In the genomic region with DNA sequence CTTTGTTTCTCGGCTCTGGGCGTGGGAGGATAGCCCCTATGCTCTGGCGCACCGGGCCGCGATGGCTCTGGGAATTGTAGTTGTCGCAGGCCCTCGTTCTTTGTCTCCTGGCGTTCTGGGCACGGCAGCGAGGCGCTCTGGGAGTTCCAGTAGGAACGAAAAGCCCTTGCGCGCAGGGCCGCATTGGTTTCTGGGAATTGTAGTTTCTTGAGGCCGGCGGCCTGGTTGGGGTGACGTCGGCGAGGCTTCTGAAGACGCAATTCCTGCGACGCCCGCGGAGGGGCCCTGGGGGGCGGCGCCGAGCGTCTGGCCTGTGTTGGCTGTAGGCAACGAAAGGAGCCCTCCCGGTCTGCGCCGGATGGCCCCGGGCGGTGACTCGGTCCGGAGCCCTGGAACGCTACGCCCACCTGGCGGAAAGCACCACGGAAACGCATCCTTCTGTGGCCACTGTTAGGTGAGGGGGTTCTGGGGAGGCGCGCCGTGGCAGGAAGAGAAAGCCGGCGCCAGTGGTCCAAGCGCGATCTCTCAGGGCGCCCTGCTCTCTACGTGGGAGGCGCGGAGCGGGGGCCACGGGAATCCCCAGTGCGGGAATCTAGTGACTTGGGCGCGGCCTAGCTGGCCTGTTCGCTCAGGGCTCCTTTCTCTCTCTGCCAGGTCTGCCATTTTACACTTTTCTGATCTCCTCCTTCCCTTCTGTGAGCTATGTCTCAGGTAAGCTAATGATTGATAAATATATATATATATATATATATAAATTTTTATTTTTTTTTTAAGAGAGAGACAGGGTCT, we compare ENCODE assay signal across 8 cellular contexts. TPM values are rescaled to one million over a fixed set of nuclear protein-coding genes. Genes with fewer than 3 reads are reported as not detected.
DNase-seq lines count a peak whose midpoint lies in the region; ATAC-seq, FAIRE-seq and TF ChIP-seq lines count a peak whose summit lies in the region.

Gene ZNF140, plus strand, starts transcription at position 305 of the 789 bp plus-strand sequence. Its CDS starts 398 bp downstream, at position 703.

- peak within 1 kb of the TSS; percentile 56 for H2BK5ac ChIP-seq in neuronal stem cell (ENCODE audit: low read length)

- H3K9me3 ChIP-seq in KOPT-K1 (ENCODE audit: insufficient read depth, low read length, poor library complexity, severe bottlenecking), result peaks cover 84% of the 10 kb centered on the region
- H3K9me3 ChIP-seq in RWPE2 (ENCODE audit: severe bottlenecking), result peaks cover 17% of the 10 kb centered on the region
- H3K9me3 ChIP-seq in neuronal stem cell (replicated peaks in 1 of 2; ENCODE audit: control insufficient read depth in 2 of 2, insufficient read depth in 1 of 2, low read depth in 1 of 2, low read length in 2 of 2), result peaks cover 33 to 74% of the 10 kb centered on the region in 2 donors

- peak within 1 kb of the TSS; percentile 70 for H3K23ac ChIP-seq in neuronal stem cell (ENCODE audit: low read depth, low read length, poor library complexity)

- peak within 1 kb of the TSS; percentile 53 for H3K4me2 ChIP-seq in neuronal stem cell (ENCODE audit: insufficient read depth, low read length, poor library complexity, severe bottlenecking)

- TF ChIP-seq CTCF in RWPE2 (IDR thresholded peaks at IDR 0.05; ENCODE audit: poor library complexity, severe bottlenecking), result no peak

- H4K91ac ChIP-seq in neuronal stem cell (ENCODE audit: low read depth, low read length, poor library complexity), result no peak within 1 kb of the TSS

- peak within 1 kb of the TSS; percentile 89 for H3K27ac ChIP-seq in KOPT-K1 (ENCODE audit: low read depth, low read length, poor library complexity, severe bottlenecking)
- H3K27ac ChIP-seq in RWPE2 (ENCODE audit: poor library complexity, severe bottlenecking), result peak within 1 kb of the TSS; percentile 81
- peak within 1 kb of the TSS; percentile 95 for H3K27ac ChIP-seq in neuronal stem cell (replicated peaks; ENCODE audit: low read length)
- H3K27ac ChIP-seq in substantia nigra (ENCODE audit: low read depth, low read length, poor library complexity, severe bottlenecking), result peak within 1 kb of the TSS; percentile 92

- DNase-seq in ELF-1 (ENCODE audit: low read depth, low spot score), result peak; percentile 99
- peak; percentile 91 for DNase-seq in RWPE2 (ENCODE audit: low spot score)
- peak; percentile 89 to 91 (median 90) for DNase-seq in activated naive CD4-positive, alpha-beta T cell (lab: John Stamatoyannopoulos, UW)
- DNase-seq in frontal cortex (ENCODE audit: low spot score in 2 of 2), result peak; percentile 80 to 83
- DNase-seq in neuronal stem cell (ENCODE audit: low spot score), result peak; percentile 98
- DNase-seq in substantia nigra (lab: John Stamatoyannopoulos, UW), result peak; percentile 92 to 100 (median 98)

- FAIRE-seq in frontal cortex (lab: Jason Lieb, UNC), result no peak

- peak within 1 kb of the TSS; percentile 95 for H3K9ac ChIP-seq in neuronal stem cell (ENCODE audit: low read depth, low read length, poor library complexity)

- H3K4me3 ChIP-seq in RWPE2 (ENCODE audit: severe bottlenecking) (peak within 1 kb of the TSS; percentile 76), neuronal stem cell (ENCODE audit: low read length in 2 of 2) (peak within 1 kb of the TSS; percentile 85 to 92)

- H3K79me1 ChIP-seq in neuronal stem cell (ENCODE audit: low read depth, low read length), result no peaks in the 10 kb centered on the region

- peak; percentile 69 for ATAC-seq in GM21737 (IDR thresholded peaks at IDR 0.05; ENCODE audit: unreplicated experiment)
- ATAC-seq in RWPE2 (ENCODE audit: low read depth), result peak; percentile 53

- H3K27me3 ChIP-seq in RWPE2 (ENCODE audit: insufficient read depth, poor library complexity, severe bottlenecking) (no peaks in the 10 kb centered on the region), neuronal stem cell (ENCODE audit: control insufficient read depth in 3 of 3, insufficient read depth in 3 of 3, low read depth in 1 of 3, low read length in 3 of 3) (no peaks in the 10 kb centered on the region)

- H3K14ac ChIP-seq in neuronal stem cell (ENCODE audit: low read length), result peak within 1 kb of the TSS; percentile 47

- H2BK15ac ChIP-seq in neuronal stem cell (ENCODE audit: low read length), result no peak within 1 kb of the TSS

- H4K8ac ChIP-seq in neuronal stem cell (ENCODE audit: low read depth, low read length), result no peak within 1 kb of the TSS

- H3K36me3 ChIP-seq in KOPT-K1 (ENCODE audit: insufficient read depth, low read length) (peaks cover 43% of the 10 kb centered on the region), RWPE2 (ENCODE audit: low read depth) (peaks cover 42% of the 10 kb centered on the region), neuronal stem cell (replicated peaks in 1 of 2; ENCODE audit: control insufficient read depth in 2 of 2, insufficient read depth in 2 of 2, low read length in 2 of 2) (peaks cover 18 to 45% of the 10 kb centered on the region in 2 donors)

- no peaks in the 10 kb centered on the region for H3K4me1 ChIP-seq in RWPE2 (ENCODE audit: insufficient read depth, poor library complexity, severe bottlenecking)
- peaks cover 2 to 3% of the 10 kb centered on the region in 2 donors for H3K4me1 ChIP-seq in neuronal stem cell (ENCODE audit: control insufficient read depth in 2 of 2, insufficient read depth in 1 of 2, low read depth in 1 of 2, low read length in 2 of 2)

- WGBS in neuronal stem cell (ENCODE audit: extremely low coverage in 2 of 2, insufficient read length in 2 of 2, insufficient replicate concordance in 1 of 2), 2 donors, result no CpG with 5 or more reads among the region's 60 CpGs

- H2BK12ac ChIP-seq in neuronal stem cell (ENCODE audit: low read length), result no peak within 1 kb of the TSS

- no peak within 1 kb of the TSS for H2AK5ac ChIP-seq in neuronal stem cell (ENCODE audit: low read depth, low read length)

- no peak within 1 kb of the TSS for H2BK120ac ChIP-seq in neuronal stem cell (ENCODE audit: low read depth, low read length)

- H2AFZ ChIP-seq in neuronal stem cell (ENCODE audit: low read length), result peak within 1 kb of the TSS; percentile 89

- peak within 1 kb of the TSS; percentile 93 for H3K18ac ChIP-seq in neuronal stem cell (ENCODE audit: low read length)

- no peak within 1 kb of the TSS for H3K4ac ChIP-seq in neuronal stem cell (ENCODE audit: low read length)

RNA-seq across cellular contexts. Expression of gene ZNF140, which starts in this region (rescaled TPM):
- total RNA-seq in frontal cortex, result 75.8 TPM
- polyA plus RNA-seq in neuronal stem cell (2013, experiment 1 of 2), result 10.9 TPM
- polyA plus RNA-seq in neuronal stem cell (2013, experiment 2 of 2), result 11.4 TPM

Comparison
In these comparisons a context has a peak if more than half of its experiments do, and no peak if none do; other contexts are left out.
1. Peak in every context shown above with its lines: DNase-seq, ATAC-seq, H3K4me3 ChIP-seq and H3K27ac ChIP-seq.